Comparison of ENCODE assay signal across 28 cellular contexts in genomic region chr1:181559142-181559541, GRCh38.
"Had no signal": no experiment of that assay in that cellular context is flagged by ENCODE, and none has a peak within 500 bp of the region (broad histone marks: within the 10 kb centered on the region; RNA-seq: fewer than 3 reads in every experiment).

No MANE protein-coding gene starts in this region.

- H3K27me3 ChIP-seq: neural progenitor cell, ovary, right lobe of liver, sigmoid colon, stomach, thyroid gland, tibial nerve, upper lobe of left lung, vagina had no signal

- H3K4me1 Mint-ChIP-seq: natural killer cell; nephron; neural progenitor cell; stimulated activated effector memory CD8-positive, alpha-beta T cell treated with anti-CD3 and anti-CD28 coated beads, Interleukin-12 subunit alpha, Interleukin-12 subunit beta, amount 100 ng/mL, for 72 hours; stimulated activated naive B cell treated with anti-CD40 and anti-IgM and Interleukin-4, amounts not matched to agents 10 μg/mL and 1 μg/mL and 100 μg/mL, for 72 hours had no signal

- H3K9ac ChIP-seq: neural progenitor cell, parathyroid adenoma had no signal

- H3K36me3 ChIP-seq: neural progenitor cell, ovary, right lobe of liver, sigmoid colon, stomach, thoracic aorta, thyroid gland, tibial nerve, upper lobe of left lung, vagina had no signal

- H3K4me3 ChIP-seq: neural progenitor cell, ovary, psoas muscle, right lobe of liver, sigmoid colon, stomach, thoracic aorta, thyroid gland, tibial nerve, upper lobe of left lung, vagina had no signal

- H3K4me2 ChIP-seq: neural progenitor cell had no signal

- H3K36me3 Mint-ChIP-seq: natural killer cell; neural progenitor cell; stimulated activated effector memory CD8-positive, alpha-beta T cell treated with anti-CD3 and anti-CD28 coated beads, Interleukin-12 subunit alpha, Interleukin-12 subunit beta, amount 100 ng/mL, for 72 hours; stimulated activated naive B cell treated with anti-CD40 and anti-IgM and Interleukin-4, amounts not matched to agents 10 μg/mL and 1 μg/mL and 100 μg/mL, for 72 hours had no signal

- H3K9me3 Mint-ChIP-seq: natural killer cell; nephron; neural progenitor cell; stimulated activated effector memory CD8-positive, alpha-beta T cell treated with anti-CD3 and anti-CD28 coated beads, Interleukin-12 subunit alpha, Interleukin-12 subunit beta, amount 100 ng/mL, for 72 hours; stimulated activated naive B cell treated with anti-CD40 and anti-IgM and Interleukin-4, amounts not matched to agents 10 μg/mL and 1 μg/mL and 100 μg/mL, for 72 hours; stimulated activated naive CD8-positive, alpha-beta T cell treated with anti-CD3 and anti-CD28 coated beads, Interleukin-15, Interleukin-2, amounts not matched to agents 100 ng/mL and 50 ng/mL, for 24 hours had no signal

- H2AFZ ChIP-seq: neural progenitor cell, parathyroid adenoma had no signal

- H3K27ac Mint-ChIP-seq: natural killer cell; nephron; neural progenitor cell; progenitor cell of endocrine pancreas; stimulated activated effector memory CD8-positive, alpha-beta T cell treated with anti-CD3 and anti-CD28 coated beads, Interleukin-12 subunit alpha, Interleukin-12 subunit beta, amount 100 ng/mL, for 72 hours; stimulated activated naive B cell treated with anti-CD40 and anti-IgM and Interleukin-4, amounts not matched to agents 10 μg/mL and 1 μg/mL and 100 μg/mL, for 72 hours; stimulated activated naive CD8-positive, alpha-beta T cell treated with anti-CD3 and anti-CD28 coated beads, Interleukin-15, Interleukin-2, amounts not matched to agents 100 ng/mL and 50 ng/mL, for 24 hours had no signal

- H3K4me1 ChIP-seq: parathyroid adenoma, psoas muscle, right lobe of liver, sigmoid colon, stomach, tibial nerve, upper lobe of left lung, vagina had no signal

- DNase-seq: natural killer cell; occipital lobe; ovary; posterior cingulate gyrus; psoas muscle; right cardiac atrium; right lobe of liver; sigmoid colon; small intestine; stimulated activated CD4-positive, alpha-beta T cell treated with anti-CD3 and anti-CD28 coated beads, Interleukin-15, amount 100 ng/mL, for 24 hours; stimulated activated CD4-positive, alpha-beta T cell treated with anti-CD3 and anti-CD28 coated beads, Interleukin-2, amount 100 ng/mL, for 24 hours; stimulated activated CD4-positive, alpha-beta T cell treated with anti-CD3 and anti-CD28 coated beads, Interleukin-2, amount 100 ng/mL, for 48 hours; stimulated activated CD4-positive, alpha-beta T cell treated with anti-CD3 and anti-CD28 coated beads, Interleukin-4, amount 100 ng/mL, for 24 hours; stimulated activated naive B cell treated with anti-CD40 and anti-IgM and Interleukin-4, amounts not matched to agents 10 μg/mL and 1 μg/mL and 100 μg/mL, for 72 hours; stimulated activated naive CD4-positive, alpha-beta T cell treated with Interleukin-2 at 50 U/mL for 16 hours; stomach; thyroid gland; trophoblast cell; upper lobe of left lung had no signal

- H3K4me3 Mint-ChIP-seq: natural killer cell; nephron; neural progenitor cell; stimulated activated effector memory CD8-positive, alpha-beta T cell treated with anti-CD3 and anti-CD28 coated beads, Interleukin-12 subunit alpha, Interleukin-12 subunit beta, amount 100 ng/mL, for 72 hours; stimulated activated naive B cell treated with anti-CD40 and anti-IgM and Interleukin-4, amounts not matched to agents 10 μg/mL and 1 μg/mL and 100 μg/mL, for 72 hours; stimulated activated naive CD8-positive, alpha-beta T cell treated with anti-CD3 and anti-CD28 coated beads, Interleukin-15, Interleukin-2, amounts not matched to agents 100 ng/mL and 50 ng/mL, for 24 hours had no signal

- H3K79me2 ChIP-seq: parathyroid adenoma had no signal

- H3K27me3 Mint-ChIP-seq: stimulated activated naive B cell treated with anti-CD40 and anti-IgM and Interleukin-4, amounts not matched to agents 10 μg/mL and 1 μg/mL and 100 μg/mL, for 72 hours; stimulated activated naive CD8-positive, alpha-beta T cell treated with anti-CD3 and anti-CD28 coated beads, Interleukin-15, Interleukin-2, amounts not matched to agents 100 ng/mL and 50 ng/mL, for 24 hours had no signal

- ATAC-seq: natural killer cell; psoas muscle; right cardiac atrium; right lobe of liver; stimulated activated effector memory CD8-positive, alpha-beta T cell treated with anti-CD3 and anti-CD28 coated beads, Interleukin-12 subunit alpha, Interleukin-12 subunit beta, amount 100 ng/mL, for 72 hours; stimulated activated naive B cell treated with anti-CD40 and anti-IgM and Interleukin-4, amounts not matched to agents 10 μg/mL and 1 μg/mL and 100 μg/mL, for 72 hours had no signal

- H3K27ac ChIP-seq: neural progenitor cell, ovary, parathyroid adenoma, psoas muscle, right lobe of liver, sigmoid colon, stomach, thoracic aorta, thyroid gland, tibial nerve, upper lobe of left lung, vagina had no signal
